ENCODE assay signal across 2 cellular contexts in the genomic region with DNA sequence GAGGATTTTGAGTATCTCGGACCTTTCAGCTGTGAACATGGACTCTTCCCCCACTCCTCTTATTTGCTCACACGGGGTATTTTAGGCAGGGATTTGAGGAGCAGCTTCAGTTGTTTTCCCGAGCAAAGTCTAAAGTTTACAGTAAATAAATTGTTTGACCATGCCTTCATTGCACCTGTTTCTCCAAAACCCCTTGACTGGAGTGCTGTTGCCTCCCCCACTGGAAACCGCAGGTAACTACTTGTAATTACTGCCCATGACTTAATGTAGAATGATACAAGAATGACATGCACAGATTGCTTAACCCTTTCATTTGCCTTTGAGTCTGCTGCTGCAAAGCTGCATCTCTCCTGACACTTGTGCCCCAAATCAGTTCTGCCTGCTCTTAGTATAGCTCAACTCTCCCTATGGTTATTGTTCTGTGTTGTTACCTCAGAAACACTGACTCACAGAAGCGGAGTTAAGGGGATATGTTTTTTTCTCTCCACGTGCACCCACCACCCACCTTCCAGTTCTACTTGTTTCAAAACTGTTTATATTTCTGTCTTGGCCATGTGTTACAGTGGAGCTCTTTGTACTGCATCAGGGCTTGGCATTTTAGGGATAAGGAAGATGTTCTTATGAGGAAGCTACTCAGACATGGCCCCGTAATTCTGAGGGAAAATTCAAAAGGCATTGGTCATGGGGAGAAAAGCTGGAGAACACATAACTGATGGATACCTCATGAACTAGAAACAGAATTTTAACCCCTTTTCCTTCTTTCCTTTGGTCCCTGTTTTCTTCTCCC.
TF ChIP-seq lines count a peak whose summit lies in the region.

No MANE protein-coding gene starts in this region.

TF ChIP-seq in SK-N-SH, 30 proteins besides CTCF, POLR2A, EP300 and RAD21 (continued from another document):
- TF ChIP-seq, protein P1, sequence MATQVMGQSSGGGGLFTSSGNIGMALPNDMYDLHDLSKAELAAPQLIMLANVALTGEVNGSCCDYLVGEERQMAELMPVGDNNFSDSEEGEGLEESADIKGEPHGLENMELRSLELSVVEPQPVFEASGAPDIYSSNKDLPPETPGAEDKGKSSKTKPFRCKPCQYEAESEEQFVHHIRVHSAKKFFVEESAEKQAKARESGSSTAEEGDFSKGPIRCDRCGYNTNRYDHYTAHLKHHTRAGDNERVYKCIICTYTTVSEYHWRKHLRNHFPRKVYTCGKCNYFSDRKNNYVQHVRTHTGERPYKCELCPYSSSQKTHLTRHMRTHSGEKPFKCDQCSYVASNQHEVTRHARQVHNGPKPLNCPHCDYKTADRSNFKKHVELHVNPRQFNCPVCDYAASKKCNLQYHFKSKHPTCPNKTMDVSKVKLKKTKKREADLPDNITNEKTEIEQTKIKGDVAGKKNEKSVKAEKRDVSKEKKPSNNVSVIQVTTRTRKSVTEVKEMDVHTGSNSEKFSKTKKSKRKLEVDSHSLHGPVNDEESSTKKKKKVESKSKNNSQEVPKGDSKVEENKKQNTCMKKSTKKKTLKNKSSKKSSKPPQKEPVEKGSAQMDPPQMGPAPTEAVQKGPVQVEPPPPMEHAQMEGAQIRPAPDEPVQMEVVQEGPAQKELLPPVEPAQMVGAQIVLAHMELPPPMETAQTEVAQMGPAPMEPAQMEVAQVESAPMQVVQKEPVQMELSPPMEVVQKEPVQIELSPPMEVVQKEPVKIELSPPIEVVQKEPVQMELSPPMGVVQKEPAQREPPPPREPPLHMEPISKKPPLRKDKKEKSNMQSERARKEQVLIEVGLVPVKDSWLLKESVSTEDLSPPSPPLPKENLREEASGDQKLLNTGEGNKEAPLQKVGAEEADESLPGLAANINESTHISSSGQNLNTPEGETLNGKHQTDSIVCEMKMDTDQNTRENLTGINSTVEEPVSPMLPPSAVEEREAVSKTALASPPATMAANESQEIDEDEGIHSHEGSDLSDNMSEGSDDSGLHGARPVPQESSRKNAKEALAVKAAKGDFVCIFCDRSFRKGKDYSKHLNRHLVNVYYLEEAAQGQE (IDR thresholded peaks at IDR 0.05; ENCODE audit: low read depth, low read length): no peak
- TF ChIP-seq JUND (IDR thresholded peaks at IDR 0.05) (no peak), MXI1 (IDR thresholded peaks at IDR 0.05; ENCODE audit: low read depth, low read length) (no peak), GATA2 (CRISPR knock-in tag; IDR thresholded peaks at IDR 0.05) (no peak), POLR2AphosphoS5 (IDR thresholded peaks at IDR 0.05; ENCODE audit: low read depth, low read length) (no peak), TCF12 (IDR thresholded peaks at IDR 0.05) (no peak), TAF1 (IDR thresholded peaks at IDR 0.05; ENCODE audit: borderline replicate concordance, low read depth, low read length) (no peak), RFX5 (IDR thresholded peaks at IDR 0.05; ENCODE audit: low read length) (no peak), FOXM1 (IDR thresholded peaks at IDR 0.05; ENCODE audit: low read depth) (no peak), FOSL2 (IDR thresholded peaks at IDR 0.05; ENCODE audit: borderline replicate concordance, low read depth) (no peak), RXRA (IDR thresholded peaks at IDR 0.05; ENCODE audit: borderline replicate concordance, low read depth) (no peak), NRF1 (IDR thresholded peaks at IDR 0.05; ENCODE audit: low read depth, low read length) (no peak), RCOR1 (IDR thresholded peaks at IDR 0.05; ENCODE audit: low read length) (no peak)
- TF ChIP-seq, protein P2, sequence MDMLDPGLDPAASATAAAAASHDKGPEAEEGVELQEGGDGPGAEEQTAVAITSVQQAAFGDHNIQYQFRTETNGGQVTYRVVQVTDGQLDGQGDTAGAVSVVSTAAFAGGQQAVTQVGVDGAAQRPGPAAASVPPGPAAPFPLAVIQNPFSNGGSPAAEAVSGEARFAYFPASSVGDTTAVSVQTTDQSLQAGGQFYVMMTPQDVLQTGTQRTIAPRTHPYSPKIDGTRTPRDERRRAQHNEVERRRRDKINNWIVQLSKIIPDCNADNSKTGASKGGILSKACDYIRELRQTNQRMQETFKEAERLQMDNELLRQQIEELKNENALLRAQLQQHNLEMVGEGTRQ (IDR thresholded peaks at IDR 0.05; ENCODE audit: borderline replicate concordance, low read depth, low read length): no peak
- TF ChIP-seq, protein P3, sequence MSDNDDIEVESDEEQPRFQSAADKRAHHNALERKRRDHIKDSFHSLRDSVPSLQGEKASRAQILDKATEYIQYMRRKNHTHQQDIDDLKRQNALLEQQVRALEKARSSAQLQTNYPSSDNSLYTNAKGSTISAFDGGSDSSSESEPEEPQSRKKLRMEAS (IDR thresholded peaks at IDR 0.05; ENCODE audit: low read depth): no peak

TF ChIP-seq in SK-N-SH treated with all-trans-retinoic acid at 6 μM for 48 hours, 23 proteins besides CTCF, POLR2A, EP300 and RAD21 (continued from another document):
- TF ChIP-seq, protein P4, sequence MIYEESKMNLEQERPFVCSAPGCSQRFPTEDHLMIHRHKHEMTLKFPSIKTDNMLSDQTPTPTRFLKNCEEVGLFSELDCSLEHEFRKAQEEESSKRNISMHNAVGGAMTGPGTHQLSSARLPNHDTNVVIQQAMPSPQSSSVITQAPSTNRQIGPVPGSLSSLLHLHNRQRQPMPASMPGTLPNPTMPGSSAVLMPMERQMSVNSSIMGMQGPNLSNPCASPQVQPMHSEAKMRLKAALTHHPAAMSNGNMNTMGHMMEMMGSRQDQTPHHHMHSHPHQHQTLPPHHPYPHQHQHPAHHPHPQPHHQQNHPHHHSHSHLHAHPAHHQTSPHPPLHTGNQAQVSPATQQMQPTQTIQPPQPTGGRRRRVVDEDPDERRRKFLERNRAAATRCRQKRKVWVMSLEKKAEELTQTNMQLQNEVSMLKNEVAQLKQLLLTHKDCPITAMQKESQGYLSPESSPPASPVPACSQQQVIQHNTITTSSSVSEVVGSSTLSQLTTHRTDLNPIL (CRISPR knock-in tag; IDR thresholded peaks at IDR 0.05; ENCODE audit: low read depth): no peak
- TF ChIP-seq, protein P5, sequence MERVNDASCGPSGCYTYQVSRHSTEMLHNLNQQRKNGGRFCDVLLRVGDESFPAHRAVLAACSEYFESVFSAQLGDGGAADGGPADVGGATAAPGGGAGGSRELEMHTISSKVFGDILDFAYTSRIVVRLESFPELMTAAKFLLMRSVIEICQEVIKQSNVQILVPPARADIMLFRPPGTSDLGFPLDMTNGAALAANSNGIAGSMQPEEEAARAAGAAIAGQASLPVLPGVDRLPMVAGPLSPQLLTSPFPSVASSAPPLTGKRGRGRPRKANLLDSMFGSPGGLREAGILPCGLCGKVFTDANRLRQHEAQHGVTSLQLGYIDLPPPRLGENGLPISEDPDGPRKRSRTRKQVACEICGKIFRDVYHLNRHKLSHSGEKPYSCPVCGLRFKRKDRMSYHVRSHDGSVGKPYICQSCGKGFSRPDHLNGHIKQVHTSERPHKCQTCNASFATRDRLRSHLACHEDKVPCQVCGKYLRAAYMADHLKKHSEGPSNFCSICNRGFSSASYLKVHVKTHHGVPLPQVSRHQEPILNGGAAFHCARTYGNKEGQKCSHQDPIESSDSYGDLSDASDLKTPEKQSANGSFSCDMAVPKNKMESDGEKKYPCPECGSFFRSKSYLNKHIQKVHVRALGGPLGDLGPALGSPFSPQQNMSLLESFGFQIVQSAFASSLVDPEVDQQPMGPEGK (CRISPR knock-in tag; IDR thresholded peaks at IDR 0.05; ENCODE audit: borderline replicate concordance): no peak
- TF ChIP-seq GLIS3 (CRISPR knock-in tag; IDR thresholded peaks at IDR 0.05): no peak
TF ChIP-seq in SK-N-SH treated with all-trans-retinoic acid at 6 μM for 48 hours: peak in this region for 0.
